In the genomic region with DNA sequence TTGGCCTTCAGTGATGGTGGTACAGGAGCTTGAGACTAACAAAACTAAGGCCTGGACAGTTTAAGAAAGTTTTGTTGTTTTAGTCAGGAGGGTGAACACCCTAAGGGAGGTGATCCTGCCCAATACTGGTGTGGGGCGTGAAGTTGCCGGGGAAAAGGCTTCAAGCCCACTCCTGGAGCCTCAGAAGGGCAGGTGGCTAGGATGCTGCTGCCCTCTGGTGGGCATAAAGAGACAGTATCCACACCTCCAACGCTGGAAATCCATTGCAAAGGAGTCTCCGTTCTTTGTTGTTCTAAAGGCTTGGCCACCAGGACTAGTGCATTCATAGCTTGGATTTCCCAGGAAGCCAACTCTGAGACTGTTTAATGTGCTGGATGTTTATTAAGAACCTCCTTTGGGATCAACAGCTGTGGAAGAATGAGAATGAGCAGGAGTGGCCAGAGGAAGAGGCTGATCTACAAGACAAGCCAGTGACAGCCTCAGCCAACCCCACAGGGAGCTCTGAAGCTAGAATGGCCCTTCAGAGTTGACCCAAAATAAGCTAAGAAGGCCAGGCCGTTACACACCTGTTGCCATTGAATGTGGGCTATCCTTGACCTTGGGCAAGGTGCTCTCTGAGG, we compare ENCODE assay signal across 1 cellular context.
TF ChIP-seq lines count a peak whose summit lies in the region.

No MANE protein-coding gene starts in this region.

TF ChIP-seq in GM12878, 131 proteins besides CTCF, POLR2A, EP300 and RAD21 (continued from another document):
- TF ChIP-seq, protein P1, sequence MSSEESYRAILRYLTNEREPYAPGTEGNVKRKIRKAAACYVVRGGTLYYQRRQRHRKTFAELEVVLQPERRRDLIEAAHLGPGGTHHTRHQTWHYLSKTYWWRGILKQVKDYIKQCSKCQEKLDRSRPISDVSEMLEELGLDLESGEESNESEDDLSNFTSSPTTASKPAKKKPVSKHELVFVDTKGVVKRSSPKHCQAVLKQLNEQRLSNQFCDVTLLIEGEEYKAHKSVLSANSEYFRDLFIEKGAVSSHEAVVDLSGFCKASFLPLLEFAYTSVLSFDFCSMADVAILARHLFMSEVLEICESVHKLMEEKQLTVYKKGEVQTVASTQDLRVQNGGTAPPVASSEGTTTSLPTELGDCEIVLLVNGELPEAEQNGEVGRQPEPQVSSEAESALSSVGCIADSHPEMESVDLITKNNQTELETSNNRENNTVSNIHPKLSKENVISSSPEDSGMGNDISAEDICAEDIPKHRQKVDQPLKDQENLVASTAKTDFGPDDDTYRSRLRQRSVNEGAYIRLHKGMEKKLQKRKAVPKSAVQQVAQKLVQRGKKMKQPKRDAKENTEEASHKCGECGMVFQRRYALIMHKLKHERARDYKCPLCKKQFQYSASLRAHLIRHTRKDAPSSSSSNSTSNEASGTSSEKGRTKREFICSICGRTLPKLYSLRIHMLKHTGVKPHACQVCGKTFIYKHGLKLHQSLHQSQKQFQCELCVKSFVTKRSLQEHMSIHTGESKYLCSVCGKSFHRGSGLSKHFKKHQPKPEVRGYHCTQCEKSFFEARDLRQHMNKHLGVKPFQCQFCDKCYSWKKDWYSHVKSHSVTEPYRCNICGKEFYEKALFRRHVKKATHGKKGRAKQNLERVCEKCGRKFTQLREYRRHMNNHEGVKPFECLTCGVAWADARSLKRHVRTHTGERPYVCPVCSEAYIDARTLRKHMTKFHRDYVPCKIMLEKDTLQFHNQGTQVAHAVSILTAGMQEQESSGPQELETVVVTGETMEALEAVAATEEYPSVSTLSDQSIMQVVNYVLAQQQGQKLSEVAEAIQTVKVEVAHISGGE (CRISPR knock-in tag; IDR thresholded peaks at IDR 0.05) = no peak
- TF ChIP-seq, protein P2, sequence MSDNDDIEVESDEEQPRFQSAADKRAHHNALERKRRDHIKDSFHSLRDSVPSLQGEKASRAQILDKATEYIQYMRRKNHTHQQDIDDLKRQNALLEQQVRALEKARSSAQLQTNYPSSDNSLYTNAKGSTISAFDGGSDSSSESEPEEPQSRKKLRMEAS (IDR thresholded peaks at IDR 0.05; ENCODE audit: low read depth, low read length) = no peak
- TF ChIP-seq ATF7 (IDR thresholded peaks at IDR 0.05; ENCODE audit: low read depth) (no peak), ZNF207 (IDR thresholded peaks at IDR 0.05; ENCODE audit: borderline replicate concordance) (no peak), ZZZ3 (IDR thresholded peaks at IDR 0.05; ENCODE audit: control insufficient read depth, insufficient read length, low read depth) (no peak), YY1 (IDR thresholded peaks at IDR 0.05; ENCODE audit: low read depth, low read length) (peak; percentile 42; the same call in 1 of the 2 replicates), POLR2AphosphoS2 (IDR thresholded peaks at IDR 0.05; ENCODE audit: low read depth, low read length) (no peak), RB1 (IDR thresholded peaks at IDR 0.05; ENCODE audit: borderline replicate concordance) (no peak), NFYA (IDR thresholded peaks at IDR 0.05; ENCODE audit: borderline replicate concordance, low read depth, low read length) (no peak), CREB1 (IDR thresholded peaks at IDR 0.05; ENCODE audit: low read depth) (no peak), GABPA (IDR thresholded peaks at IDR 0.05; ENCODE audit: low read depth) (no peak), CREM (IDR thresholded peaks at IDR 0.05; ENCODE audit: low read depth) (no peak), BRCA1 (IDR thresholded peaks at IDR 0.05; ENCODE audit: low read depth, low read length) (no peak), SMC3 (IDR thresholded peaks at IDR 0.05; ENCODE audit: borderline replicate concordance, low read length) (peak; percentile 77), ZNF274 (IDR thresholded peaks at IDR 0.05; ENCODE audit: insufficient read depth, insufficient read length) (no peak)
- TF ChIP-seq, protein P3, sequence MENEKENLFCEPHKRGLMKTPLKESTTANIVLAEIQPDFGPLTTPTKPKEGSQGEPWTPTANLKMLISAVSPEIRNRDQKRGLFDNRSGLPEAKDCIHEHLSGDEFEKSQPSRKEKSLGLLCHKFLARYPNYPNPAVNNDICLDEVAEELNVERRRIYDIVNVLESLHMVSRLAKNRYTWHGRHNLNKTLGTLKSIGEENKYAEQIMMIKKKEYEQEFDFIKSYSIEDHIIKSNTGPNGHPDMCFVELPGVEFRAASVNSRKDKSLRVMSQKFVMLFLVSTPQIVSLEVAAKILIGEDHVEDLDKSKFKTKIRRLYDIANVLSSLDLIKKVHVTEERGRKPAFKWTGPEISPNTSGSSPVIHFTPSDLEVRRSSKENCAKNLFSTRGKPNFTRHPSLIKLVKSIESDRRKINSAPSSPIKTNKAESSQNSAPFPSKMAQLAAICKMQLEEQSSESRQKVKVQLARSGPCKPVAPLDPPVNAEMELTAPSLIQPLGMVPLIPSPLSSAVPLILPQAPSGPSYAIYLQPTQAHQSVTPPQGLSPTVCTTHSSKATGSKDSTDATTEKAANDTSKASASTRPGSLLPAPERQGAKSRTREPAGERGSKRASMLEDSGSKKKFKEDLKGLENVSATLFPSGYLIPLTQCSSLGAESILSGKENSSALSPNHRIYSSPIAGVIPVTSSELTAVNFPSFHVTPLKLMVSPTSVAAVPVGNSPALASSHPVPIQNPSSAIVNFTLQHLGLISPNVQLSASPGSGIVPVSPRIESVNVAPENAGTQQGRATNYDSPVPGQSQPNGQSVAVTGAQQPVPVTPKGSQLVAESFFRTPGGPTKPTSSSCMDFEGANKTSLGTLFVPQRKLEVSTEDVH (IDR thresholded peaks at IDR 0.05; ENCODE audit: low read depth, partially characterized antibody) = no peak
- TF ChIP-seq, protein P4, sequence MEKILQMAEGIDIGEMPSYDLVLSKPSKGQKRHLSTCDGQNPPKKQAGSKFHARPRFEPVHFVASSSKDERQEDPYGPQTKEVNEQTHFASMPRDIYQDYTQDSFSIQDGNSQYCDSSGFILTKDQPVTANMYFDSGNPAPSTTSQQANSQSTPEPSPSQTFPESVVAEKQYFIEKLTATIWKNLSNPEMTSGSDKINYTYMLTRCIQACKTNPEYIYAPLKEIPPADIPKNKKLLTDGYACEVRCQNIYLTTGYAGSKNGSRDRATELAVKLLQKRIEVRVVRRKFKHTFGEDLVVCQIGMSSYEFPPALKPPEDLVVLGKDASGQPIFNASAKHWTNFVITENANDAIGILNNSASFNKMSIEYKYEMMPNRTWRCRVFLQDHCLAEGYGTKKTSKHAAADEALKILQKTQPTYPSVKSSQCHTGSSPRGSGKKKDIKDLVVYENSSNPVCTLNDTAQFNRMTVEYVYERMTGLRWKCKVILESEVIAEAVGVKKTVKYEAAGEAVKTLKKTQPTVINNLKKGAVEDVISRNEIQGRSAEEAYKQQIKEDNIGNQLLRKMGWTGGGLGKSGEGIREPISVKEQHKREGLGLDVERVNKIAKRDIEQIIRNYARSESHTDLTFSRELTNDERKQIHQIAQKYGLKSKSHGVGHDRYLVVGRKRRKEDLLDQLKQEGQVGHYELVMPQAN (conservative IDR thresholded peaks at IDR 0.05) = no peak
- TF ChIP-seq, protein P5, sequence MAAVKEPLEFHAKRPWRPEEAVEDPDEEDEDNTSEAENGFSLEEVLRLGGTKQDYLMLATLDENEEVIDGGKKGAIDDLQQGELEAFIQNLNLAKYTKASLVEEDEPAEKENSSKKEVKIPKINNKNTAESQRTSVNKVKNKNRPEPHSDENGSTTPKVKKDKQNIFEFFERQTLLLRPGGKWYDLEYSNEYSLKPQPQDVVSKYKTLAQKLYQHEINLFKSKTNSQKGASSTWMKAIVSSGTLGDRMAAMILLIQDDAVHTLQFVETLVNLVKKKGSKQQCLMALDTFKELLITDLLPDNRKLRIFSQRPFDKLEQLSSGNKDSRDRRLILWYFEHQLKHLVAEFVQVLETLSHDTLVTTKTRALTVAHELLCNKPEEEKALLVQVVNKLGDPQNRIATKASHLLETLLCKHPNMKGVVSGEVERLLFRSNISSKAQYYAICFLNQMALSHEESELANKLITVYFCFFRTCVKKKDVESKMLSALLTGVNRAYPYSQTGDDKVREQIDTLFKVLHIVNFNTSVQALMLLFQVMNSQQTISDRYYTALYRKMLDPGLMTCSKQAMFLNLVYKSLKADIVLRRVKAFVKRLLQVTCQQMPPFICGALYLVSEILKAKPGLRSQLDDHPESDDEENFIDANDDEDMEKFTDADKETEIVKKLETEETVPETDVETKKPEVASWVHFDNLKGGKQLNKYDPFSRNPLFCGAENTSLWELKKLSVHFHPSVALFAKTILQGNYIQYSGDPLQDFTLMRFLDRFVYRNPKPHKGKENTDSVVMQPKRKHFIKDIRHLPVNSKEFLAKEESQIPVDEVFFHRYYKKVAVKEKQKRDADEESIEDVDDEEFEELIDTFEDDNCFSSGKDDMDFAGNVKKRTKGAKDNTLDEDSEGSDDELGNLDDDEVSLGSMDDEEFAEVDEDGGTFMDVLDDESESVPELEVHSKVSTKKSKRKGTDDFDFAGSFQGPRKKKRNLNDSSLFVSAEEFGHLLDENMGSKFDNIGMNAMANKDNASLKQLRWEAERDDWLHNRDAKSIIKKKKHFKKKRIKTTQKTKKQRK (IDR thresholded peaks at IDR 0.05; ENCODE audit: low read depth, low read length) = no peak
TF ChIP-seq in GM12878: peak in this region for 4.
